12 cellular contexts compared by ENCODE assay signal in the genomic region with DNA sequence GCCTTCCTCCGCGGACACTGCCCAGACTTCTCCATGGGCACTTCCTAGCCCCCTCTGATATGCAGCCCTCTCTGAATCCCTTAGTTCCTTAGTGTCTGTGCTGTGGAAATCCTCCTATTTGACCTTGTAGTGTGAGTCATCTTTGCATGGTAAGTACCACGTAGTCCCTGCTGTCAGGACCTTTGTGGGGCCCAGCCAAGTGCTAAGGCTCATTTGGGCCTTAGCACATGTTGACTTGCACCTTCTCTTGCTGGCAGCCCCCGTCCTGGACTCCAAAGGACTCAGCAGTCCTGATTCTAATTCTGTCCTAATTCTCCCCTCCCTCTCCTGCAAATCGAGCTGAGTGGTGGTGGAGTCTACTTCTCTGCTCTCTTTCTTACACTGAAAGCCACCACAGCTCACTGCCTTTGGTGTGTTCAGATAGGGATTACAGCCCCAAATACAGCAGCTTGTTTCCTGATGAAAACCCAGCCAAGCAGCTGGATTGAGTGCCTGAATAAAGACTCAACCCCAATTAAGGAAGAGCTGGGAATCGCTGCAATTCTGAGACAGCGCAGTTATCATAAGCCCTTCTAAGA.
DNase-seq lines count a peak whose midpoint lies in the region; ATAC-seq, FAIRE-seq and TF ChIP-seq lines count a peak whose summit lies in the region.
"Had no signal": no experiment of that assay in that cellular context is flagged by ENCODE, and none has a peak within 500 bp of the region (broad histone marks: within the 10 kb centered on the region; RNA-seq: fewer than 3 reads in every experiment).

No MANE protein-coding gene starts in this region.

- CTCF ChIA-PET in HepG2 (lab: Yijun Ruan, JAX; ENCODE audit: low intra/inter-chr PET ratio, low total read pairs), result no interaction called here

- no peak for FAIRE-seq in HepG2 (lab: Jason Lieb, UNC)

- no peak overlapping the region for H4K8ac ChIP-seq in mesendoderm (ENCODE audit: low read depth, low read length)

- no peak overlapping the region for H3K4me3 ChIP-seq in coronary artery
- H3K4me3 ChIP-seq in HepG2 (replicated peaks in 1 of 3; ENCODE audit: insufficient read depth in 1 of 3, low read depth in 2 of 3, low read length in 3 of 3), result no peak overlapping the region
- H3K4me3 ChIP-seq in tibial artery, result no peak overlapping the region
- no peak overlapping the region for H3K4me3 ChIP-seq in mesendoderm (ENCODE audit: low read length)

- H2BK5ac ChIP-seq in mesendoderm (ENCODE audit: low read length), result no peak overlapping the region

- H3K56ac ChIP-seq in mesendoderm (ENCODE audit: low read length), result no peak overlapping the region

- in situ Hi-C loops in HepG2 (cut with HindIII; ENCODE audit: extremely low pct_ligation_motif_present, low pct_unique_long_range_greater_than_20kb), result no loop called here

- TF ChIP-seq CTCF in coronary artery (IDR thresholded peaks at IDR 0.05) (no peak), HepG2 (CRISPR knock-in tag; IDR thresholded peaks at IDR 0.05) (no peak), tibial artery (IDR thresholded peaks at IDR 0.05) (no peak)

- H4K20me1 ChIP-seq in HepG2 (ENCODE audit: insufficient read depth, low read length), result no peaks in the 10 kb centered on the region

- H3K9ac ChIP-seq in HepG2 (ENCODE audit: insufficient read depth, low read depth, low read length) (no peak overlapping the region), mesendoderm (ENCODE audit: low read length) (no peak overlapping the region)

- intact Hi-C loops in HepG2 (cut with micrococcal nuclease; ENCODE audit: unreplicated experiment), result no loop called here
- intact Hi-C loops in tibial artery (cut with DNase I; ENCODE audit: low total_unique reads), result no loop called here

- H2BK15ac ChIP-seq in mesendoderm (replicated peaks; ENCODE audit: low read depth), result no peak overlapping the region

- POLR2A ChIA-PET in HepG2 (lab: Yijun Ruan, JAX), result no interaction called here

- H3K4ac ChIP-seq in mesendoderm (ENCODE audit: low read depth, low read length), result no peak overlapping the region

- ATAC-seq in HepG2, result no peak; the same call in 2 of the 3 replicates
- ATAC-seq in HG02973 (IDR thresholded peaks at IDR 0.05; ENCODE audit: unreplicated experiment), result no peak

- no peak for TF ChIP-seq RAD21 in HepG2 (CRISPR knock-in tag; IDR thresholded peaks at IDR 0.05)

- H3K27me3 ChIP-seq in HepG2 (ENCODE audit: control insufficient read depth in 1 of 2, insufficient read depth in 2 of 2, low read length in 2 of 2) (no peaks in the 10 kb centered on the region; a peak in 2 of 5 replicates), tibial artery (no peaks in the 10 kb centered on the region), mesendoderm (ENCODE audit: insufficient read depth, low read length, poor library complexity) (no peaks in the 10 kb centered on the region)
- H3K27me3 ChIP-seq: brain microvascular endothelial cell had no signal

- H3K4me1 ChIP-seq in HepG2 (ENCODE audit: insufficient read depth, low read length) (no peaks in the 10 kb centered on the region), tibial artery (peaks cover 0 to 31% (median 16%) of the 10 kb centered on the region in 4 donors), mesendoderm (ENCODE audit: control insufficient read depth, low read depth, low read length) (no peaks in the 10 kb centered on the region)

- no peak overlapping the region for H2AK5ac ChIP-seq in mesendoderm (ENCODE audit: low read length)

- H3K4me2 ChIP-seq in HepG2 (ENCODE audit: low read depth, low read length) (no peak overlapping the region), mesendoderm (ENCODE audit: low read length) (no peak overlapping the region)

- TF ChIP-seq EP300 in HepG2 (IDR thresholded peaks at IDR 0.05; ENCODE audit: low read depth in 2 of 2, low read length in 2 of 2), result no peak
- no peak for TF ChIP-seq EP300 in HepG2 (CRISPR knock-in tag; IDR thresholded peaks at IDR 0.05; ENCODE audit: borderline replicate concordance)

- H3K27ac ChIP-seq in coronary artery (peak overlapping the region; percentile 21 to 75), HepG2 (ENCODE audit: extremely low read length, insufficient read depth, low read length) (no peak overlapping the region), tibial artery (peak overlapping the region; percentile 55 to 72), mesendoderm (ENCODE audit: low read depth, low read length) (no peak overlapping the region)
- H3K27ac ChIP-seq: brain microvascular endothelial cell had no signal

- WGBS in HepG2 (ENCODE audit: low lambda C conversion rate), result 45% methylated on average over 7 of the region's 7 CpGs
- WGBS in mesendoderm (ENCODE audit: extremely low coverage, insufficient coverage, low lambda C conversion rate), result no CpG with 5 or more reads among the region's 7 CpGs

- no peak for TF ChIP-seq POLR2A in HepG2 (IDR thresholded peaks at IDR 0.05; ENCODE audit: insufficient read depth in 1 of 2, low read depth in 2 of 2, low read length in 2 of 2)

- no peak overlapping the region for H3K18ac ChIP-seq in mesendoderm (ENCODE audit: low read length)

- H4K5ac ChIP-seq in mesendoderm (ENCODE audit: low read length), result no peak overlapping the region

- H3K23ac ChIP-seq in mesendoderm (ENCODE audit: low read length), result no peak overlapping the region

- H3K9me3 ChIP-seq in HepG2 (ENCODE audit: low read length) (no peaks in the 10 kb centered on the region), tibial artery (no peaks in the 10 kb centered on the region)

- DNase-seq in NCI-H82 (lab: John Stamatoyannopoulos, UW) (peak; percentile 52), NCI-H82 treated with DMSO at 0.1 percent for 48 hours (lab: John Stamatoyannopoulos, UW; ENCODE audit: unreplicated experiment) (no peak), coronary artery (ENCODE audit: low spot score) (no peak), HepG2 (ENCODE audit: low spot score) (no peak), tibial artery (peak; percentile 61 to 88), mesendoderm (no peak), NCI-H524 (lab: John Stamatoyannopoulos, UW) (no peak)
- DNase-seq: DMS 273 treated with DMSO at 0.1 percent for 48 hours, NCI-H2029 treated with DMSO at 0.1 percent for 48 hours, T1000 had no signal

- H3K36me3 ChIP-seq in HepG2 (replicated peaks in 1 of 2; ENCODE audit: control insufficient read depth in 1 of 2, insufficient read depth in 2 of 2, low read length in 2 of 2), result no peaks in the 10 kb centered on the region
- no peaks in the 10 kb centered on the region for H3K36me3 ChIP-seq in tibial artery
- no peaks in the 10 kb centered on the region for H3K36me3 ChIP-seq in mesendoderm (ENCODE audit: control insufficient read depth, insufficient read depth, low read length)
- H3K36me3 ChIP-seq: brain microvascular endothelial cell had no signal

- no peaks in the 10 kb centered on the region for H3K79me1 ChIP-seq in mesendoderm (ENCODE audit: low read length)

- no TSS peak for BruUV-seq in HepG2 (replicated peaks; lab: Mats Ljungman, UMichigan)

- H2BK120ac ChIP-seq in mesendoderm (ENCODE audit: low read depth, low read length), result no peak overlapping the region

- H2AFZ ChIP-seq in HepG2 (ENCODE audit: low read length), result no peak overlapping the region

- H3K79me2 ChIP-seq in HepG2 (ENCODE audit: insufficient read depth, low read length), result no peaks in the 10 kb centered on the region
- no peaks in the 10 kb centered on the region for H3K79me2 ChIP-seq in mesendoderm (ENCODE audit: control insufficient read depth, insufficient read depth, low read length)

TF ChIP-seq in HepG2, 621 proteins besides CTCF, POLR2A, EP300 and RAD21:
- peak; percentile 25; the same call in 1 of the 2 replicates for TF ChIP-seq FOSL2 (CRISPR knock-in tag; IDR thresholded peaks at IDR 0.05)
- no peak for TF ChIP-seq MTA1 (CRISPR knock-in tag; IDR thresholded peaks at IDR 0.05; ENCODE audit: borderline replicate concordance)
- no peak for TF ChIP-seq TOE1 (CRISPR knock-in tag; IDR thresholded peaks at IDR 0.05)
TF ChIP-seq in HepG2: peak in this region for 1.

Comparison
In these comparisons a context has a peak if more than half of its experiments do, and no peak if none do; other contexts are left out.
1. DNase-seq: peak in NCI-H82 (single experiment) and tibial artery (2 of 2); none in NCI-H82 treated with DMSO at 0.1 percent for 48 hours (single experiment), coronary artery (single experiment), HepG2 (single experiment), mesendoderm (single experiment) and NCI-H524 (0 of 2).
2. H3K27ac ChIP-seq: peak in coronary artery (2 of 2) and tibial artery (2 of 2); none in HepG2 (single experiment) and mesendoderm (single experiment).